In genomic region chr12:110919720-110920119, GRCh38 we compare ENCODE assay signal across 33 cellular contexts. TPM values are rescaled to one million over a fixed set of nuclear protein-coding genes. Genes with fewer than 3 reads are reported as not detected.
"Had no signal": no experiment of that assay in that cellular context is flagged by ENCODE, and none has a peak within 500 bp of the region (broad histone marks: within the 10 kb centered on the region; RNA-seq: fewer than 3 reads in every experiment).

No MANE protein-coding gene starts in this region.

- H3K36me3 ChIP-seq: esophagus squamous epithelium, neutrophil, pancreas, suprapubic skin, transverse colon, upper lobe of right lung, uterus had no signal

- DNase-seq: cerebellar nuclear complex; cortex of kidney; effector memory CD8-positive, alpha-beta T cell; erythroblast; esophagus squamous epithelium; hippocampal formation; left colon; naive B cell; pancreas; stimulated activated CD4-positive, alpha-beta T cell treated with anti-CD3 and anti-CD28 coated beads, Interleukin-12 subunit alpha, Interleukin-12 subunit beta, amount 100 ng/mL, for 4 hours; stimulated activated CD4-positive, alpha-beta T cell treated with anti-CD3 and anti-CD28 coated beads, Interleukin-1b, Interleukin-23, amount 100 ng/mL, for 48 hours; stimulated activated CD4-positive, alpha-beta T cell treated with anti-CD3 and anti-CD28 coated beads, Interleukin-4, amount 100 ng/mL, for 1 hour; stimulated activated CD8-positive, alpha-beta memory T cell treated with anti-CD3 and anti-CD28 coated beads, Interleukin-4, amount 100 ng/mL, for 48 hours; stimulated activated naive CD4-positive, alpha-beta T cell; stimulated activated naive CD8-positive, alpha-beta T cell treated with anti-CD3 and anti-CD28 coated beads, Interleukin-15, amount 100 ng/mL, for 72 hours; transverse colon; upper lobe of right lung; uterus had no signal

- H3K4me2 ChIP-seq: smooth muscle cell had no signal

- H3K4me1 ChIP-seq: esophagus squamous epithelium, pancreas, suprapubic skin, transverse colon, upper lobe of right lung, uterus had no signal

- H3K4me3 ChIP-seq: esophagus squamous epithelium, lung, pancreas, smooth muscle cell, suprapubic skin, transverse colon, upper lobe of right lung, uterus had no signal

- H3K27ac ChIP-seq: esophagus squamous epithelium, neutrophil, pancreas, suprapubic skin, transverse colon, upper lobe of right lung, uterus had no signal

- FAIRE-seq: endometrium, frontal cortex, islet of Langerhans, pancreas had no signal

- H3K27me3 ChIP-seq: pancreas, upper lobe of right lung, uterus had no signal

- ATAC-seq: effector memory CD8-positive, alpha-beta T cell; left colon; natural killer cell treated with Interleukin-12 subunit alpha and Interleukin-12 subunit beta and Interleukin-15 and Interleukin-18, amount 100 ng/mL, for 72 hours; pancreas; stimulated activated naive CD8-positive, alpha-beta T cell treated with anti-CD3 and anti-CD28 coated beads, Interleukin-15, amount 100 ng/mL, for 72 hours; upper lobe of right lung had no signal

- H3K9me3 ChIP-seq: esophagus squamous epithelium, neutrophil, pancreas, suprapubic skin, transverse colon, upper lobe of right lung, uterus had no signal

RNA-seq across cellular contexts. Expression of gene MYL2, which starts 0.7 kb away (rescaled TPM):
- total RNA-seq: esophagus squamous epithelium; frontal cortex; glomerular endothelial cell; kidney epithelial cell; left colon; liver; lung; mononuclear cell; natural killer cell treated with Interleukin-12 subunit alpha and Interleukin-12 subunit beta and Interleukin-15 and Interleukin-18, amount 100 ng/mL, for 72 hours; neural crest cell; omental fat pad; posterior vena cava; smooth muscle cell; suprapubic skin; upper lobe of right lung had no signal
- polyA plus RNA-seq: smooth muscle cell had no signal
